In the genomic region with DNA sequence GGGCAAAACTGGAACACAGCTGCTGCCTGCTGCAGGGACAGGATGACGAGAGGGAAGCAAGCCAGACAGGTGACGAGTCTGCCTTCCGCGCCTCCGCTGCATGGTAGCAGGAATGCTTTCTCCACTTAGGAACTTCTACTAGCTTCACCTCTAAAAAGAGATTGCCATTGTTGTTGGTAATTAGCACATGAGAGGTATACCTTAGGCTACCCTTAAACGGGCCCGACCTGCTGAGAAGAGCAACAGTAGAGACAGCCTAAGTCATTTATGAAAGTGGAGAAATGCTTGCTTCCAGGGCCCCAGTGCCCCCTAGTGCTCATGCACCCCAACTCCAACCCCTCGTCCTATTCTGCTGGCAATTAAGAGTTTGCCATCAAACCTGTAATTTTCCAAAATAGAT, we compare ENCODE assay signal across 9 cellular contexts.
DNase-seq lines count a peak whose midpoint lies in the region; ATAC-seq, FAIRE-seq and TF ChIP-seq lines count a peak whose summit lies in the region.
"Had no signal": no experiment of that assay in that cellular context is flagged by ENCODE, and none has a peak within 500 bp of the region (broad histone marks: within the 10 kb centered on the region; RNA-seq: fewer than 3 reads in every experiment).

No MANE protein-coding gene starts in this region.

- H3K27me3 Mint-ChIP-seq in central memory CD8-positive, alpha-beta T cell, result peaks cover 18% of the 10 kb centered on the region

- H3K27ac Mint-ChIP-seq in central memory CD8-positive, alpha-beta T cell (ENCODE audit: low read depth), result no peak overlapping the region

- intact Hi-C loops in esophagus squamous epithelium (cut with DNase I), result no loop called here

- peaks cover 0 to 6% (median 0%) of the 10 kb centered on the region in 3 donors for H3K4me1 ChIP-seq in esophagus squamous epithelium
- H3K4me1 ChIP-seq: HAP-1 had no signal

- ATAC-seq in central memory CD8-positive, alpha-beta T cell (replicated peaks; ENCODE audit: extremely low read depth, poor library complexity, severe bottlenecking), result peak; percentile 46
- ATAC-seq in HG03095 (IDR thresholded peaks at IDR 0.05; ENCODE audit: unreplicated experiment), result no peak

- H3K4me1 Mint-ChIP-seq in central memory CD8-positive, alpha-beta T cell, result no peaks in the 10 kb centered on the region

- TF ChIP-seq CTCF in esophagus squamous epithelium (IDR thresholded peaks at IDR 0.05), result peak in 1 of 6 experiments; percentile 17

- no peaks in the 10 kb centered on the region for H3K9me3 Mint-ChIP-seq in central memory CD8-positive, alpha-beta T cell

- H3K4me3 Mint-ChIP-seq in central memory CD8-positive, alpha-beta T cell, result no peak overlapping the region

- H3K36me3 Mint-ChIP-seq in central memory CD8-positive, alpha-beta T cell (ENCODE audit: insufficient read depth), result no peaks in the 10 kb centered on the region

- no peak for FAIRE-seq in GM12892 (lab: Jason Lieb, UNC)

- no peaks in the 10 kb centered on the region for H3K36me3 ChIP-seq in esophagus squamous epithelium
- H3K36me3 ChIP-seq in MG63, result no peaks in the 10 kb centered on the region
- H3K36me3 ChIP-seq: HAP-1 had no signal

- H3K27me3 ChIP-seq in esophagus squamous epithelium (peaks cover 0 to under 1% (median 0%) of the 10 kb centered on the region in 4 donors), MG63 (peaks cover under 1% of the 10 kb centered on the region; the same call in 1 of the 2 replicates)

- TF ChIP-seq POLR2A in GM12892 (IDR thresholded peaks at IDR 0.05; ENCODE audit: low read depth, low read length) (no peak), esophagus squamous epithelium (IDR thresholded peaks at IDR 0.05) (no peak)

- no peaks in the 10 kb centered on the region for H3K9me3 ChIP-seq in esophagus squamous epithelium
- H3K9me3 ChIP-seq in MG63, result no peaks in the 10 kb centered on the region
- H3K9me3 ChIP-seq: HAP-1 had no signal

- DNase-seq in AG08395 (ENCODE audit: low spot score), result peak; percentile 19
- peak; percentile 16 for DNase-seq in GM12892 (ENCODE audit: insufficient read length)
- DNase-seq in SHP77 treated with DMSO at 0.1 percent for 48 hours (lab: John Stamatoyannopoulos, UW), result peak; percentile 71
- no peak for DNase-seq in central memory CD8-positive, alpha-beta T cell (ENCODE audit: low spot score in 2 of 2)
- peak; percentile 19 for DNase-seq in putamen (ENCODE audit: low spot score)
- DNase-seq in esophagus squamous epithelium (lab: John Stamatoyannopoulos, UW), result no peak
- no peak for DNase-seq in MG63

- WGBS in esophagus squamous epithelium, 2 donors, result 67 to 80% methylated on average over 8 of the region's 8 CpGs

- H3K4me3 ChIP-seq in esophagus squamous epithelium (no peak overlapping the region), MG63 (no peak overlapping the region)
- H3K4me3 ChIP-seq: HAP-1 had no signal

- H3K27ac ChIP-seq in esophagus squamous epithelium, result no peak overlapping the region

Comparison
In these comparisons a context has a peak if more than half of its experiments do, and no peak if none do; other contexts are left out.
1. DNase-seq: peak in AG08395 (single experiment), GM12892 (single experiment), SHP77 treated with DMSO at 0.1 percent for 48 hours (single experiment) and putamen (single experiment); none in central memory CD8-positive, alpha-beta T cell (0 of 2), esophagus squamous epithelium (single experiment) and MG63 (single experiment).